12 cellular contexts compared by ENCODE assay signal in the genomic region with DNA sequence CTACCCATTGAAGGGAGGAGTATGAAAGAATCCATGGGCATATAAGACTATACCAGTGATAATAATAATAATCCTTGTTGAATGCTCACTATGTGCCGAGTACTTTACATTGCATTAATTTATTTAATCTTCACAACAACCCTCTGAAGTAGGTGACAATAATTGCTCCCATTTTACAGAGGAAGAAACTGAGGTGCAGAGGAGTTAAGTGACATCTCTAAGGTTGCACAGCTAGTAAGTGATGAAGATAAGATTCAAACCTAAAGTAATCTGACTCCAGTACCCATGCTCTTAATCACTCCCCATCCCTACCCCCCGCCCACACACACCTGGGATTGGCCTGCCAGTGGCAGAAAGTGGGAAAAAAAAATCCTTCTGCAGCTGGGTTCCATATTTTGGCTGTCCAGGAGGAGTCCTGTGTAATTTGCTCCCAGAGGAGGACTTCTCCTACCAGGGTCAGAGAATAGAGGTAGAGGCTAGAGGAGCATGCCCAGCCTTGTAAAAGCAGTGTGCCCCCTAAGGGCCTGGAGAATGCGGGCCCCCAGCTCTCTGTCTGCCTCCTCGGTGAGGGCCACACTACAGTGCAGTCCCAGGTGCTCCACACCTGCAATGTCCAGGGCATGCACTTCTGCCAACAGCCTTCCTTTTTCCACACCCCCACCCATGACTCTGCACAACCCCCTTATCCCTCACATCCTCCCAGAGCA. TPM values are rescaled to one million over a fixed set of nuclear protein-coding genes. Genes with fewer than 3 reads are reported as not detected.
A peak's percentile ranks its signal among the peaks of the same experiment; 100 is the strongest.
DNase-seq lines count a peak whose midpoint lies in the region; TF ChIP-seq lines count a peak whose summit lies in the region.
"Had no signal": no experiment of that assay in that cellular context is flagged by ENCODE, and none has a peak within 500 bp of the region (broad histone marks: within the 10 kb centered on the region; RNA-seq: fewer than 3 reads in every experiment).

No MANE protein-coding gene starts in this region.

- no peaks in the 10 kb centered on the region for H4K20me1 ChIP-seq in hepatocyte (ENCODE audit: insufficient read depth, poor library complexity, severe bottlenecking)

- H2BK5ac ChIP-seq in trophoblast cell (ENCODE audit: low read depth, low read length, poor library complexity) = no peak overlapping the region

- no peak overlapping the region for H3K14ac ChIP-seq in trophoblast cell (ENCODE audit: low read length)

- no peaks in the 10 kb centered on the region for H3K9me2 ChIP-seq in hepatocyte (replicated peaks; ENCODE audit: insufficient read depth)

- no peak overlapping the region for H3K4ac ChIP-seq in trophoblast cell (ENCODE audit: low read depth, low read length)

- H2BK12ac ChIP-seq in trophoblast cell (ENCODE audit: low read length) = no peak overlapping the region

- no peaks in the 10 kb centered on the region for H3K9me3 ChIP-seq in ES-I3 (ENCODE audit: control insufficient read depth, insufficient read depth, low read length)
- no peaks in the 10 kb centered on the region for H3K9me3 ChIP-seq in hepatocyte (ENCODE audit: low read depth)
- H3K9me3 ChIP-seq in trophoblast cell (ENCODE audit: insufficient read depth, low read depth, low read length) = peaks cover 3% of the 10 kb centered on the region
- H3K9me3 ChIP-seq in ascending aorta = no peaks in the 10 kb centered on the region
- H3K9me3 ChIP-seq: heart left ventricle had no signal

- H3K79me2 ChIP-seq in hepatocyte (no peaks in the 10 kb centered on the region), trophoblast cell (ENCODE audit: control insufficient read depth, insufficient read depth, low read length, poor library complexity) (no peaks in the 10 kb centered on the region)

- peak overlapping the region; percentile 33 for H3K4me3 ChIP-seq in astrocyte of the cerebellum (ENCODE audit: low read depth, low read length)
- no peak overlapping the region for H3K4me3 ChIP-seq in hepatocyte
- peak overlapping the region; percentile 18 for H3K4me3 ChIP-seq in trophoblast cell (ENCODE audit: low read depth, low read length)
- H3K4me3 ChIP-seq in ascending aorta = peak overlapping the region in 1 of 2 donors; percentile 52
- no peak overlapping the region for H3K4me3 ChIP-seq in lower leg skin (ENCODE audit: low read depth, poor library complexity, severe bottlenecking)

- H2BK120ac ChIP-seq in trophoblast cell (ENCODE audit: insufficient read depth, low read length, poor library complexity) = no peak overlapping the region

- H3K27ac ChIP-seq in hepatocyte (no peak overlapping the region), trophoblast cell (ENCODE audit: low read depth, low read length) (no peak overlapping the region), ascending aorta (no peak overlapping the region)
- H3K27ac ChIP-seq: heart left ventricle, KMS-11 had no signal

- H2AK5ac ChIP-seq in trophoblast cell (ENCODE audit: low read length) = no peak overlapping the region

- no peak for DNase-seq in astrocyte of the cerebellum (ENCODE audit: low read depth)
- DNase-seq in hepatocyte (ENCODE audit: low spot score) = no peak
- DNase-seq in trophoblast cell = no peak
- DNase-seq in ascending aorta (ENCODE audit: low spot score in 2 of 2) = no peak
- DNase-seq in NCI-H774 (lab: John Stamatoyannopoulos, UW) = no peak
- DNase-seq in lower leg skin (ENCODE audit: low spot score in 2 of 2) = no peak
- DNase-seq in H4 (ENCODE audit: low spot score) = no peak
- DNase-seq: activated CD4-positive, alpha-beta memory T cell treated with anti-CD3 and anti-CD28 coated beads, Interleukin-2, amount 10 ng/mL, durations not matched to agents 7 days and 5 days; heart left ventricle; NCI-H1930 had no signal

- H3K4me2 ChIP-seq in hepatocyte (peak overlapping the region; percentile 99), trophoblast cell (ENCODE audit: low read length) (peak overlapping the region; percentile 52)
- H3K4me2 ChIP-seq: KMS-11 had no signal

- H3K4me1 ChIP-seq in ES-I3 (ENCODE audit: insufficient read depth, low read length) (peaks cover 9% of the 10 kb centered on the region; the same call in 1 of the 2 replicates), hepatocyte (ENCODE audit: insufficient read depth) (peaks cover 5% of the 10 kb centered on the region), trophoblast cell (ENCODE audit: control insufficient read depth in 1 of 2, insufficient read depth in 2 of 2, low read length in 2 of 2) (peaks cover 0 to 4% of the 10 kb centered on the region in 2 experiments), ascending aorta (peaks cover 0 to 3% of the 10 kb centered on the region in 2 donors)

- H2AFZ ChIP-seq in hepatocyte (no peak overlapping the region), trophoblast cell (ENCODE audit: insufficient read depth, low read length, poor library complexity) (no peak overlapping the region)

- H3K18ac ChIP-seq in trophoblast cell (ENCODE audit: low read length) = no peak overlapping the region

- no peak for TF ChIP-seq POLR2A in lower leg skin (IDR thresholded peaks at IDR 0.05)

- no peak overlapping the region for H4K8ac ChIP-seq in trophoblast cell (ENCODE audit: low read depth, low read length)

- peak overlapping the region; percentile 65; the same call in 1 of the 2 replicates for H3K9ac ChIP-seq in ES-I3 (ENCODE audit: low read depth, low read length)
- H3K9ac ChIP-seq in trophoblast cell (ENCODE audit: low read length) = no peak overlapping the region
- H3K9ac ChIP-seq: KMS-11 had no signal

- intact Hi-C loops in ascending aorta (cut with DNase I) (no loop called here), lower leg skin (cut with DNase I; ENCODE audit: low total_unique reads) (no loop called here)

- H4K91ac ChIP-seq in trophoblast cell (ENCODE audit: low read depth, low read length) = no peak overlapping the region

- H3K79me1 ChIP-seq in trophoblast cell (ENCODE audit: low read length) = no peaks in the 10 kb centered on the region

- in situ Hi-C loops in astrocyte of the cerebellum (cut with HindIII; ENCODE audit: low sequenced_read_pairs) = no loop called here

- no peaks in the 10 kb centered on the region for H3K36me3 ChIP-seq in ES-I3 (ENCODE audit: insufficient read depth, low read length)
- no peaks in the 10 kb centered on the region for H3K36me3 ChIP-seq in hepatocyte (replicated peaks; ENCODE audit: insufficient read depth, low read depth)
- H3K36me3 ChIP-seq in trophoblast cell (ENCODE audit: control insufficient read depth in 1 of 2, insufficient read depth in 2 of 2, low read length in 2 of 2) = no peaks in the 10 kb centered on the region
- no peaks in the 10 kb centered on the region for H3K36me3 ChIP-seq in ascending aorta
- H3K36me3 ChIP-seq: heart left ventricle had no signal

- TF ChIP-seq CTCF in astrocyte of the cerebellum (IDR thresholded peaks at IDR 0.05; ENCODE audit: low read depth, low read length, missing control alignments) (no peak), hepatocyte (IDR thresholded peaks at IDR 0.05; ENCODE audit: poor library complexity) (no peak), ascending aorta (IDR thresholded peaks at IDR 0.05) (no peak), lower leg skin (IDR thresholded peaks at IDR 0.05) (no peak)

- no peak overlapping the region for H3K23ac ChIP-seq in trophoblast cell (ENCODE audit: low read length)

- no peak overlapping the region for H4K12ac ChIP-seq in trophoblast cell (ENCODE audit: low read depth, low read length)

- WGBS in hepatocyte (ENCODE audit: low lambda C conversion rate, missing lambda C conversion rate) = 69% methylated on average over 4 of the region's 4 CpGs
- no CpG with 5 or more reads among the region's 4 CpGs for WGBS in trophoblast cell (ENCODE audit: extremely low coverage, insufficient coverage, insufficient read length)
- WGBS in lower leg skin, 2 donors = 79 to 89% methylated on average over 4 of the region's 4 CpGs

- H3K27me3 ChIP-seq in hepatocyte (peaks cover 28% of the 10 kb centered on the region), trophoblast cell (ENCODE audit: insufficient read depth, low read length) (peaks cover 17% of the 10 kb centered on the region), ascending aorta (peaks cover 8% of the 10 kb centered on the region)

RNA-seq across cellular contexts. Expression of a gene that starts 57.8 kb away (rescaled TPM):
- total RNA-seq in hepatocyte (6.9 and 11.7 TPM in 2 replicates), ascending aorta (9.2 TPM), lower leg skin (10 to 100 TPM in 2 of 4 donors, 1 to 10 TPM in 2; 5.2 to 23.4 (median 9.9) TPM)
- polyA plus RNA-seq in hepatocyte = 27.5 and 37.4 TPM in 2 replicates
- 9.2 and 9.3 TPM in 2 replicates for polyA plus RNA-seq in trophoblast cell (2013)
- 11.3 and 18.4 TPM in 2 replicates for total RNA-seq in H4 (2014; rRNA removed; shearing (Covaris generic))

RNA-seq across cellular contexts. Expression of a gene that starts 58.1 kb away (rescaled TPM):
- total RNA-seq in hepatocyte (1.2 and 3.1 TPM in 2 replicates), ascending aorta (not detected), lower leg skin (1 to 10 TPM in 1 of 4 donors, not detected in 3; 2.7 TPM)
- 6.1 and 6.3 TPM in 2 replicates for polyA plus RNA-seq in hepatocyte
- 1.3 and 1.5 TPM in 2 replicates for polyA plus RNA-seq in trophoblast cell (2013)
- not detected in 2 replicates for total RNA-seq in H4 (2014; rRNA removed; shearing (Covaris generic))

Comparison
In these comparisons a context has a peak if more than half of its experiments do, and no peak if none do; other contexts are left out.
1. H3K4me3 ChIP-seq: peak in astrocyte of the cerebellum (single experiment) and trophoblast cell (single experiment); none in hepatocyte (single experiment) and lower leg skin (single experiment).